Comparison of ENCODE assay signal across 16 cellular contexts in the genomic region with DNA sequence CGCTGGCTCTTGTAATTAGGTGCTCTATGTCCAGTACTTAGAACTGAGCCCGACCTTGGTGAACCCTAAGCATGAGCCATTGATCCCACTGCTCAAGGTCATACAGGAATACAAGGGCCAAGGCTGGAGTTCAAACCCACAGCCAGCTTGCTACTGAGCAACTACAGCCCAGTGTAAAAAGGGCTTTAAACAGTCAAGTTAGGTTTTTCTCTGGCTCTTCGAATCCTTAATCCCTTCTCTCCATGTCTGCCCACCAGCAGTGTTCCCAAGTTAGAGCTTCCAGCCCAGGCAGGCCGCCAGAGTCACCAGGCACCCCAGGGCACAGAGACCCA.
"Had no signal": no experiment of that assay in that cellular context is flagged by ENCODE, and none has a peak within 500 bp of the region (broad histone marks: within the 10 kb centered on the region; RNA-seq: fewer than 3 reads in every experiment).

No MANE protein-coding gene starts in this region.

- H3K27me3 ChIP-seq: hepatocyte, tibial nerve had no signal

- H3K79me2 ChIP-seq: hepatocyte had no signal

- H2AFZ ChIP-seq: hepatocyte, parathyroid adenoma had no signal

- H3K9ac ChIP-seq: parathyroid adenoma had no signal

- H3K4me1 ChIP-seq: psoas muscle had no signal

- H3K36me3 ChIP-seq: tibial nerve had no signal

- H3K9me3 ChIP-seq: psoas muscle, tibial nerve had no signal

- DNase-seq: effector memory CD8-positive, alpha-beta T cell; foreskin melanocyte; head of caudate nucleus; left cardiac atrium; left ventricle myocardium superior; mesendoderm; naive B cell; psoas muscle; stimulated activated CD4-positive, alpha-beta T cell treated with anti-CD3 and anti-CD28 coated beads, Interleukin-2, amount 100 ng/mL, for 24 hours; stimulated activated naive CD4-positive, alpha-beta T cell had no signal

- H3K4me2 ChIP-seq: hepatocyte had no signal

- ATAC-seq: effector memory CD8-positive, alpha-beta T cell; left cardiac atrium; left ventricle myocardium superior; psoas muscle; sciatic nerve had no signal

- H3K4me3 ChIP-seq: hepatocyte, lung, psoas muscle, skin epidermis, tibial nerve had no signal

- H3K27ac ChIP-seq: hepatocyte, parathyroid adenoma, psoas muscle, tibial nerve had no signal
